In genomic region chr7:131149429-131149774, GRCh38 we compare ENCODE assay signal across 2 cellular contexts.
TF ChIP-seq lines count a peak whose summit lies in the region.

No MANE protein-coding gene starts in this region.

TF ChIP-seq in GM23338, 12 proteins besides CTCF, POLR2A, EP300 and RAD21:
- TF ChIP-seq, protein P1, sequence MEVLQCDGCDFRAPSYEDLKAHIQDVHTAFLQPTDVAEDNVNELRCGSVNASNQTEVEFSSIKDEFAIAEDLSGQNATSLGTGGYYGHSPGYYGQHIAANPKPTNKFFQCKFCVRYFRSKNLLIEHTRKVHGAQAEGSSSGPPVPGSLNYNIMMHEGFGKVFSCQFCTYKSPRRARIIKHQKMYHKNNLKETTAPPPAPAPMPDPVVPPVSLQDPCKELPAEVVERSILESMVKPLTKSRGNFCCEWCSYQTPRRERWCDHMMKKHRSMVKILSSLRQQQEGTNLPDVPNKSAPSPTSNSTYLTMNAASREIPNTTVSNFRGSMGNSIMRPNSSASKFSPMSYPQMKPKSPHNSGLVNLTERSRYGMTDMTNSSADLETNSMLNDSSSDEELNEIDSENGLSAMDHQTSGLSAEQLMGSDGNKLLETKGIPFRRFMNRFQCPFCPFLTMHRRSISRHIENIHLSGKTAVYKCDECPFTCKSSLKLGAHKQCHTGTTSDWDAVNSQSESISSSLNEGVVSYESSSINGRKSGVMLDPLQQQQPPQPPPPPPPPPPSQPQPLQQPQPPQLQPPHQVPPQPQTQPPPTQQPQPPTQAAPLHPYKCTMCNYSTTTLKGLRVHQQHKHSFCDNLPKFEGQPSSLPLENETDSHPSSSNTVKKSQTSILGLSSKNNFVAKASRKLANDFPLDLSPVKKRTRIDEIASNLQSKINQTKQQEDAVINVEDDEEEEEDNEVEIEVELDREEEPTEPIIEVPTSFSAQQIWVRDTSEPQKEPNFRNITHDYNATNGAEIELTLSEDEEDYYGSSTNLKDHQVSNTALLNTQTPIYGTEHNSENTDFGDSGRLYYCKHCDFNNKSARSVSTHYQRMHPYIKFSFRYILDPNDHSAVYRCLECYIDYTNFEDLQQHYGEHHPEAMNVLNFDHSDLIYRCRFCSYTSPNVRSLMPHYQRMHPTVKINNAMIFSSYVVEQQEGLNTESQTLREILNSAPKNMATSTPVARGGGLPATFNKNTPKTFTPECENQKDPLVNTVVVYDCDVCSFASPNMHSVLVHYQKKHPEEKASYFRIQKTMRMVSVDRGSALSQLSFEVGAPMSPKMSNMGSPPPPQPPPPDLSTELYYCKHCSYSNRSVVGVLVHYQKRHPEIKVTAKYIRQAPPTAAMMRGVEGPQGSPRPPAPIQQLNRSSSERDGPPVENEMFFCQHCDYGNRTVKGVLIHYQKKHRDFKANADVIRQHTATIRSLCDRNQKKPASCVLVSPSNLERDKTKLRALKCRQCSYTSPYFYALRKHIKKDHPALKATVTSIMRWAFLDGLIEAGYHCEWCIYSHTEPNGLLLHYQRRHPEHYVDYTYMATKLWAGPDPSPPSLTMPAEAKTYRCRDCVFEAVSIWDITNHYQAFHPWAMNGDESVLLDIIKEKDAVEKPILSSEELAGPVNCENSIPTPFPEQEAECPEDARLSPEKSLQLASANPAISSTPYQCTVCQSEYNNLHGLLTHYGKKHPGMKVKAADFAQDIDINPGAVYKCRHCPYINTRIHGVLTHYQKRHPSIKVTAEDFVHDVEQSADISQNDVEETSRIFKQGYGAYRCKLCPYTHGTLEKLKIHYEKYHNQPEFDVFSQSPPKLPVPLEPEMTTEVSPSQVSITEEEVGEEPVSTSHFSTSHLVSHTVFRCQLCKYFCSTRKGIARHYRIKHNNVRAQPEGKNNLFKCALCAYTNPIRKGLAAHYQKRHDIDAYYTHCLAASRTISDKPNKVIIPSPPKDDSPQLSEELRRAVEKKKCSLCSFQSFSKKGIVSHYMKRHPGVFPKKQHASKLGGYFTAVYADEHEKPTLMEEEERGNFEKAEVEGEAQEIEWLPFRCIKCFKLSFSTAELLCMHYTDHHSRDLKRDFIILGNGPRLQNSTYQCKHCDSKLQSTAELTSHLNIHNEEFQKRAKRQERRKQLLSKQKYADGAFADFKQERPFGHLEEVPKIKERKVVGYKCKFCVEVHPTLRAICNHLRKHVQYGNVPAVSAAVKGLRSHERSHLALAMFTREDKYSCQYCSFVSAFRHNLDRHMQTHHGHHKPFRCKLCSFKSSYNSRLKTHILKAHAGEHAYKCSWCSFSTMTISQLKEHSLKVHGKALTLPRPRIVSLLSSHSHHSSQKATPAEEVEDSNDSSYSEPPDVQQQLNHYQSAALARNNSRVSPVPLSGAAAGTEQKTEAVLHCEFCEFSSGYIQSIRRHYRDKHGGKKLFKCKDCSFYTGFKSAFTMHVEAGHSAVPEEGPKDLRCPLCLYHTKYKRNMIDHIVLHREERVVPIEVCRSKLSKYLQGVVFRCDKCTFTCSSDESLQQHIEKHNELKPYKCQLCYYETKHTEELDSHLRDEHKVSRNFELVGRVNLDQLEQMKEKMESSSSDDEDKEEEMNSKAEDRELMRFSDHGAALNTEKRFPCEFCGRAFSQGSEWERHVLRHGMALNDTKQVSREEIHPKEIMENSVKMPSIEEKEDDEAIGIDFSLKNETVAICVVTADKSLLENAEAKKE (CRISPR knock-in tag; IDR thresholded peaks at IDR 0.05), result no peak
- TF ChIP-seq ZNF331 (CRISPR knock-in tag; IDR thresholded peaks at IDR 0.05; ENCODE audit: low read depth) (no peak), JUNB (IDR thresholded peaks at IDR 0.05; ENCODE audit: unreplicated experiment) (no peak), ZNF114 (CRISPR knock-in tag; IDR thresholded peaks at IDR 0.05) (no peak), EZH2 (IDR thresholded peaks at IDR 0.05; ENCODE audit: low read depth, unreplicated experiment) (no peak), ETS1 (IDR thresholded peaks at IDR 0.05) (no peak), EZH2phosphoT487 (IDR thresholded peaks at IDR 0.05; ENCODE audit: unreplicated experiment) (no peak), STAT1 (IDR thresholded peaks at IDR 0.05; ENCODE audit: unreplicated experiment) (no peak), CREB1 (CRISPR knock-in tag; IDR thresholded peaks at IDR 0.05; ENCODE audit: low read depth) (no peak), NANOG (IDR thresholded peaks at IDR 0.05; ENCODE audit: borderline replicate concordance) (no peak), POLR2AphosphoS5 (IDR thresholded peaks at IDR 0.05; ENCODE audit: low read depth) (no peak)
- TF ChIP-seq, protein P2, sequence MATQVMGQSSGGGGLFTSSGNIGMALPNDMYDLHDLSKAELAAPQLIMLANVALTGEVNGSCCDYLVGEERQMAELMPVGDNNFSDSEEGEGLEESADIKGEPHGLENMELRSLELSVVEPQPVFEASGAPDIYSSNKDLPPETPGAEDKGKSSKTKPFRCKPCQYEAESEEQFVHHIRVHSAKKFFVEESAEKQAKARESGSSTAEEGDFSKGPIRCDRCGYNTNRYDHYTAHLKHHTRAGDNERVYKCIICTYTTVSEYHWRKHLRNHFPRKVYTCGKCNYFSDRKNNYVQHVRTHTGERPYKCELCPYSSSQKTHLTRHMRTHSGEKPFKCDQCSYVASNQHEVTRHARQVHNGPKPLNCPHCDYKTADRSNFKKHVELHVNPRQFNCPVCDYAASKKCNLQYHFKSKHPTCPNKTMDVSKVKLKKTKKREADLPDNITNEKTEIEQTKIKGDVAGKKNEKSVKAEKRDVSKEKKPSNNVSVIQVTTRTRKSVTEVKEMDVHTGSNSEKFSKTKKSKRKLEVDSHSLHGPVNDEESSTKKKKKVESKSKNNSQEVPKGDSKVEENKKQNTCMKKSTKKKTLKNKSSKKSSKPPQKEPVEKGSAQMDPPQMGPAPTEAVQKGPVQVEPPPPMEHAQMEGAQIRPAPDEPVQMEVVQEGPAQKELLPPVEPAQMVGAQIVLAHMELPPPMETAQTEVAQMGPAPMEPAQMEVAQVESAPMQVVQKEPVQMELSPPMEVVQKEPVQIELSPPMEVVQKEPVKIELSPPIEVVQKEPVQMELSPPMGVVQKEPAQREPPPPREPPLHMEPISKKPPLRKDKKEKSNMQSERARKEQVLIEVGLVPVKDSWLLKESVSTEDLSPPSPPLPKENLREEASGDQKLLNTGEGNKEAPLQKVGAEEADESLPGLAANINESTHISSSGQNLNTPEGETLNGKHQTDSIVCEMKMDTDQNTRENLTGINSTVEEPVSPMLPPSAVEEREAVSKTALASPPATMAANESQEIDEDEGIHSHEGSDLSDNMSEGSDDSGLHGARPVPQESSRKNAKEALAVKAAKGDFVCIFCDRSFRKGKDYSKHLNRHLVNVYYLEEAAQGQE (IDR thresholded peaks at IDR 0.05; ENCODE audit: unreplicated experiment), result no peak

TF ChIP-seq in K562, 482 proteins besides CTCF, POLR2A, EP300 and RAD21 (continued from another document):
- TF ChIP-seq, protein P3, sequence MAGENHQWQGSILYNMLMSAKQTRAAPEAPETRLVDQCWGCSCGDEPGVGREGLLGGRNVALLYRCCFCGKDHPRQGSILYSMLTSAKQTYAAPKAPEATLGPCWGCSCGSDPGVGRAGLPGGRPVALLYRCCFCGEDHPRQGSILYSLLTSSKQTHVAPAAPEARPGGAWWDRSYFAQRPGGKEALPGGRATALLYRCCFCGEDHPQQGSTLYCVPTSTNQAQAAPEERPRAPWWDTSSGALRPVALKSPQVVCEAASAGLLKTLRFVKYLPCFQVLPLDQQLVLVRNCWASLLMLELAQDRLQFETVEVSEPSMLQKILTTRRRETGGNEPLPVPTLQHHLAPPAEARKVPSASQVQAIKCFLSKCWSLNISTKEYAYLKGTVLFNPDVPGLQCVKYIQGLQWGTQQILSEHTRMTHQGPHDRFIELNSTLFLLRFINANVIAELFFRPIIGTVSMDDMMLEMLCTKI (IDR thresholded peaks at IDR 0.05; ENCODE audit: partially characterized antibody), result no peak
- no peak for TF ChIP-seq SMARCA4 (IDR thresholded peaks at IDR 0.05)
- TF ChIP-seq ZNF316 (IDR thresholded peaks at IDR 0.05), result peak; percentile 85
- TF ChIP-seq, protein P4, sequence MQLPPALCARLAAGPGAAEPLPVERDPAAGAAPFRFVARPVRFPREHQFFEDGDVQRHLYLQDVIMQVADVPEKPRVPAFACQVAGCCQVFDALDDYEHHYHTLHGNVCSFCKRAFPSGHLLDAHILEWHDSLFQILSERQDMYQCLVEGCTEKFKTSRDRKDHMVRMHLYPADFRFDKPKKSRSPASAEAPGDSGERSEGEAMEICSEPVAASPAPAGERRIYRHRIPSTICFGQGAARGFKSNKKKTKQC (CRISPR knock-in tag; IDR thresholded peaks at IDR 0.05), result no peak
- no peak for TF ChIP-seq ZNF23 (CRISPR knock-in tag; IDR thresholded peaks at IDR 0.05)
